ENCODE assay signal across 17 cellular contexts in genomic region chr20:62390306-62391164, GRCh38. TPM values are rescaled to one million over a fixed set of nuclear protein-coding genes. Genes with fewer than 3 reads are reported as not detected.
DNase-seq lines count a peak whose midpoint lies in the region; ATAC-seq and TF ChIP-seq lines count a peak whose summit lies in the region.
"Had no signal": no experiment of that assay in that cellular context is flagged by ENCODE, and none has a peak within 500 bp of the region (broad histone marks: within the 10 kb centered on the region; RNA-seq: fewer than 3 reads in every experiment).

No MANE protein-coding gene starts in this region.

- no peaks in the 10 kb centered on the region for H3K9me3 Mint-ChIP-seq in activated T-cell treated with anti-CD3 and anti-CD28 coated beads, Interleukin-2, amount 50 U/mL, for 24 hours
- H3K9me3 Mint-ChIP-seq in stimulated activated effector memory CD8-positive, alpha-beta T cell treated with anti-CD3 and anti-CD28 coated beads, Interleukin-12 subunit alpha, Interleukin-12 subunit beta, amount 100 ng/mL, for 72 hours: no peaks in the 10 kb centered on the region
- H3K9me3 Mint-ChIP-seq: T-helper 2 cell treated with Interferon-gamma antibody and Interleukin-4, amounts not matched to agents 5 μg/mL and 100 μg/mL, for 36 hours had no signal

- no peaks in the 10 kb centered on the region for H3K27me3 Mint-ChIP-seq in activated T-cell treated with anti-CD3 and anti-CD28 coated beads, Interleukin-2, amount 50 U/mL, for 24 hours

- H3K27ac ChIP-seq in dorsolateral prefrontal cortex (peak overlapping the region in 35 of 59 donors; percentile 1 to 86 (median 43)), mesenchymal stem cell (ENCODE audit: low read length, poor library complexity, severe bottlenecking) (no peak overlapping the region), sigmoid colon (no peak overlapping the region)
- H3K27ac ChIP-seq: brain microvascular endothelial cell, hepatocyte, skin epidermis, uterus had no signal

- H4K91ac ChIP-seq in mesenchymal stem cell (ENCODE audit: low read length): no peak overlapping the region

- no peak overlapping the region for H4K8ac ChIP-seq in mesenchymal stem cell (ENCODE audit: low read length)

- no peak for TF ChIP-seq EP300 in sigmoid colon (IDR thresholded peaks at IDR 0.05)

- no peak overlapping the region for H3K18ac ChIP-seq in mesenchymal stem cell (ENCODE audit: low read depth in 1 of 2, low read length in 2 of 2)

- H3K27me3 ChIP-seq in NT2/D1 (ENCODE audit: insufficient read depth, insufficient read length) (no peaks in the 10 kb centered on the region), dorsolateral prefrontal cortex (no peaks in the 10 kb centered on the region), mesenchymal stem cell (ENCODE audit: control insufficient read depth in 1 of 2, insufficient read depth in 1 of 2, low read length in 2 of 2) (no peaks in the 10 kb centered on the region), sigmoid colon (no peaks in the 10 kb centered on the region)
- H3K27me3 ChIP-seq: brain microvascular endothelial cell, hepatocyte, stomach, uterus had no signal

- no peaks in the 10 kb centered on the region for H3K9me3 ChIP-seq in NT2/D1 (ENCODE audit: insufficient read depth, low read length)
- no peaks in the 10 kb centered on the region for H3K9me3 ChIP-seq in mesenchymal stem cell (ENCODE audit: control insufficient read depth, low read length)
- H3K9me3 ChIP-seq in sigmoid colon: no peaks in the 10 kb centered on the region
- H3K9me3 ChIP-seq: stomach, uterus had no signal

- no peak overlapping the region for H2BK5ac ChIP-seq in mesenchymal stem cell (ENCODE audit: low read depth, low read length, poor library complexity, severe bottlenecking)

- H2BK12ac ChIP-seq in mesenchymal stem cell (ENCODE audit: low read length in 2 of 2): no peak overlapping the region

- no peak overlapping the region for H3K14ac ChIP-seq in mesenchymal stem cell (ENCODE audit: low read length in 2 of 2)

- H3K27ac Mint-ChIP-seq in activated T-cell treated with anti-CD3 and anti-CD28 coated beads, Interleukin-2, amount 50 U/mL, for 24 hours: peak overlapping the region; percentile 97
- H3K27ac Mint-ChIP-seq in stimulated activated effector memory CD8-positive, alpha-beta T cell treated with anti-CD3 and anti-CD28 coated beads, Interleukin-12 subunit alpha, Interleukin-12 subunit beta, amount 100 ng/mL, for 72 hours: peak overlapping the region; percentile 58
- H3K27ac Mint-ChIP-seq: T-helper 2 cell treated with Interferon-gamma antibody and Interleukin-4, amounts not matched to agents 5 μg/mL and 100 μg/mL, for 36 hours had no signal

- H2BK15ac ChIP-seq in mesenchymal stem cell (ENCODE audit: low read depth, poor library complexity, severe bottlenecking): no peak overlapping the region

- intact Hi-C loops in dorsolateral prefrontal cortex (cut with DNase I) (loop anchor here in 1 of 2 donors (10.0 kb wide), 1 partner anchor 386 kb away; no protein-coding TSS in a partner anchor), sigmoid colon (cut with DNase I) (no loop called here)

- TF ChIP-seq POLR2A in sigmoid colon (IDR thresholded peaks at IDR 0.05): no peak

- H2AFZ ChIP-seq in mesenchymal stem cell (ENCODE audit: low read depth, low read length): no peak overlapping the region
- H2AFZ ChIP-seq: hepatocyte had no signal

- WGBS in mesenchymal stem cell: 92% methylated on average over 25 of the region's 29 CpGs
- 86 to 89% methylated on average over 29 of the region's 29 CpGs for WGBS in sigmoid colon, 2 donors

- no peak overlapping the region for H3K4ac ChIP-seq in mesenchymal stem cell (ENCODE audit: low read depth in 1 of 2, low read length in 2 of 2)

- H3K4me1 Mint-ChIP-seq in activated T-cell treated with anti-CD3 and anti-CD28 coated beads, Interleukin-2, amount 50 U/mL, for 24 hours (ENCODE audit: low read depth): peaks cover 25% of the 10 kb centered on the region
- H3K4me1 Mint-ChIP-seq in stimulated activated effector memory CD8-positive, alpha-beta T cell treated with anti-CD3 and anti-CD28 coated beads, Interleukin-12 subunit alpha, Interleukin-12 subunit beta, amount 100 ng/mL, for 72 hours: peaks cover 33% of the 10 kb centered on the region

- H2AK5ac ChIP-seq in mesenchymal stem cell (ENCODE audit: low read length, severe bottlenecking): no peak overlapping the region

- H3K36me3 ChIP-seq in NT2/D1 (ENCODE audit: insufficient read depth, insufficient read length, low read length) (peaks cover 81% of the 10 kb centered on the region), mesenchymal stem cell (ENCODE audit: control insufficient read depth in 1 of 2, insufficient read depth in 2 of 2, low read depth in 1 of 2, low read length in 2 of 2) (peaks cover 54 to 78% of the 10 kb centered on the region in 2 experiments), sigmoid colon (peaks cover 0 to 66% (median 14%) of the 10 kb centered on the region in 4 donors)
- H3K36me3 ChIP-seq: uterus had no signal

- peaks cover 88% of the 10 kb centered on the region for H3K36me3 Mint-ChIP-seq in activated T-cell treated with anti-CD3 and anti-CD28 coated beads, Interleukin-2, amount 50 U/mL, for 24 hours (ENCODE audit: low read depth)
- peaks cover 55% of the 10 kb centered on the region for H3K36me3 Mint-ChIP-seq in stimulated activated effector memory CD8-positive, alpha-beta T cell treated with anti-CD3 and anti-CD28 coated beads, Interleukin-12 subunit alpha, Interleukin-12 subunit beta, amount 100 ng/mL, for 72 hours

- peaks cover 18% of the 10 kb centered on the region for H3K79me1 ChIP-seq in mesenchymal stem cell (replicated peaks; ENCODE audit: low read length, poor library complexity, severe bottlenecking)

- TF ChIP-seq CTCF in dorsolateral prefrontal cortex (IDR thresholded peaks at IDR 0.05 in 54 of 56, conservative IDR thresholded peaks at IDR 0.05 in 2 of 56; ENCODE audit: low read depth in 1 of 56, partially characterized antibody in 56 of 56) (no peak), sigmoid colon (IDR thresholded peaks at IDR 0.05) (no peak)

- H3K4me1 ChIP-seq in NT2/D1 (ENCODE audit: insufficient read depth, insufficient read length): no peaks in the 10 kb centered on the region
- peaks cover 23% of the 10 kb centered on the region for H3K4me1 ChIP-seq in mesenchymal stem cell (ENCODE audit: control insufficient read depth, insufficient read depth, low read depth, low read length)
- peaks cover 0 to 23% (median 21%) of the 10 kb centered on the region in 4 donors for H3K4me1 ChIP-seq in sigmoid colon

- H3K4me3 ChIP-seq in NT2/D1 (ENCODE audit: insufficient read length, low read depth): no peak overlapping the region
- no peak overlapping the region for H3K4me3 ChIP-seq in dorsolateral prefrontal cortex
- H3K4me3 ChIP-seq in mesenchymal stem cell (ENCODE audit: insufficient read depth in 1 of 2, low read depth in 1 of 2, low read length in 2 of 2): no peak overlapping the region
- no peak overlapping the region for H3K4me3 ChIP-seq in sigmoid colon
- H3K4me3 ChIP-seq: hepatocyte, skin epidermis, stomach, uterus had no signal

- H3K9ac ChIP-seq in NT2/D1 (ENCODE audit: insufficient read length, low read depth) (peak overlapping the region; percentile 16), mesenchymal stem cell (ENCODE audit: low read length) (no peak overlapping the region)

- DNase-seq in activated T-cell treated with anti-CD3 and anti-CD28 coated beads, Interleukin-2, amount 50 U/mL, for 24 hours: no peak
- DNase-seq in activated T-cell treated with anti-CD3 and anti-CD28 coated beads, Interleukin-2, amount 50 U/mL, for 1 hour: no peak
- DNase-seq in NT2/D1 (ENCODE audit: low read depth, low spot score) (no peak), dorsolateral prefrontal cortex (peak in 6 of 10 donors; percentile 61 to 82 (median 76)), NCI-H446 treated with DMSO at 0.1 percent for 48 hours (lab: John Stamatoyannopoulos, UW) (no peak), mesenchymal stem cell (no peak), sigmoid colon (no peak)
- no peak for DNase-seq in stimulated activated effector memory CD8-positive, alpha-beta T cell treated with anti-CD3 and anti-CD28 coated beads, Interleukin-12 subunit alpha, Interleukin-12 subunit beta, amount 100 ng/mL, for 72 hours (ENCODE audit: low spot score in 2 of 2)
- DNase-seq: activated CD4-positive, alpha-beta T cell treated with anti-CD3 and anti-CD28 coated beads, Interleukin-2, amount 50 U/mL, for 1 hour; brain microvascular endothelial cell; kidney glomerular epithelial cell; nucleus accumbens; uterus had no signal

- H3K23ac ChIP-seq in mesenchymal stem cell (ENCODE audit: low read length in 2 of 2): no peak overlapping the region

- H2BK120ac ChIP-seq in mesenchymal stem cell (ENCODE audit: low read depth, low read length): no peak overlapping the region

- no peak overlapping the region for H3K4me2 ChIP-seq in mesenchymal stem cell (ENCODE audit: low read length, poor library complexity, severe bottlenecking)
- H3K4me2 ChIP-seq: hepatocyte had no signal

- ATAC-seq in stimulated activated effector memory CD8-positive, alpha-beta T cell treated with anti-CD3 and anti-CD28 coated beads, Interleukin-12 subunit alpha, Interleukin-12 subunit beta, amount 100 ng/mL, for 72 hours: no peak

- H3K4me3 Mint-ChIP-seq in activated T-cell treated with anti-CD3 and anti-CD28 coated beads, Interleukin-2, amount 50 U/mL, for 24 hours: peak overlapping the region; percentile 31
- H3K4me3 Mint-ChIP-seq in stimulated activated effector memory CD8-positive, alpha-beta T cell treated with anti-CD3 and anti-CD28 coated beads, Interleukin-12 subunit alpha, Interleukin-12 subunit beta, amount 100 ng/mL, for 72 hours: no peak overlapping the region
- H3K4me3 Mint-ChIP-seq: T-helper 2 cell treated with Interferon-gamma antibody and Interleukin-4, amounts not matched to agents 5 μg/mL and 100 μg/mL, for 36 hours had no signal

RNA-seq across cellular contexts. Expression of gene RPS21, which starts 3.6 kb away (rescaled TPM):
- total RNA-seq in dorsolateral prefrontal cortex (100 to 1,000 TPM; 411 to 983 (median 581) TPM), sigmoid colon (1,000 to 10,000 TPM; 2,383 to 8,235 (median 5,456) TPM)
- polyA plus RNA-seq in mesenchymal stem cell (2013, experiment 1 of 2): 2,383 TPM
- 2,319 TPM for polyA plus RNA-seq in mesenchymal stem cell (2013, experiment 2 of 2)
- 1,000 to 10,000 TPM; 2,794 to 6,260 (median 4,441) TPM for polyA plus RNA-seq in sigmoid colon

RNA-seq across cellular contexts. Expression of gene CABLES2, which starts 16.6 kb away (rescaled TPM):
- total RNA-seq in dorsolateral prefrontal cortex (10 to 100 TPM in 99 of 120 experiments, 1 to 10 TPM in 21; 7.0 to 18.7 (median 11.9) TPM), sigmoid colon (1 to 10 TPM; 1.8 to 6.5 (median 4.2) TPM)
- 5.4 TPM for polyA plus RNA-seq in mesenchymal stem cell (2013, experiment 1 of 2)
- 5.4 TPM for polyA plus RNA-seq in mesenchymal stem cell (2013, experiment 2 of 2)
- polyA plus RNA-seq in sigmoid colon: 1 to 10 TPM; 3.5 to 6.9 (median 3.6) TPM

RNA-seq across cellular contexts. Expression of gene LAMA5, which starts 23.4 kb away (rescaled TPM):
- total RNA-seq in dorsolateral prefrontal cortex (100 to 1,000 TPM in 30 of 120 experiments, 10 to 100 TPM in 90; 31.1 to 179 (median 80.7) TPM), sigmoid colon (100 to 1,000 TPM in 3 of 4 donors, 10 to 100 TPM in 1; 53.5 to 409 (median 134) TPM)
- 70.0 TPM for polyA plus RNA-seq in mesenchymal stem cell (2013, experiment 1 of 2)
- 65.1 TPM for polyA plus RNA-seq in mesenchymal stem cell (2013, experiment 2 of 2)
- polyA plus RNA-seq in sigmoid colon: 10 to 100 TPM in 1 of 3 donors, 1 to 10 TPM in 2; 1.8 to 56.5 (median 3.2) TPM

RNA-seq across cellular contexts. Expression of gene RBBP8NL, which starts 36.8 kb away (rescaled TPM):
- 1 to 10 TPM in 4 of 120 experiments, under 1 TPM in 56, not detected in 60; 0.14 to 1.7 (median 0.29) TPM for total RNA-seq in dorsolateral prefrontal cortex
- not detected for polyA plus RNA-seq in mesenchymal stem cell (2013, experiment 1 of 2)
- polyA plus RNA-seq in mesenchymal stem cell (2013, experiment 2 of 2): not detected
- not detected for total RNA-seq in sigmoid colon
- 10 to 100 TPM in 1 of 3 donors, 1 to 10 TPM in 2; 4.2 to 12.5 (median 5.4) TPM for polyA plus RNA-seq in sigmoid colon

Comparison
In these comparisons a context has a peak if more than half of its experiments do, and no peak if none do; other contexts are left out.
1. DNase-seq: peak in dorsolateral prefrontal cortex (6 of 10); none in activated T-cell treated with anti-CD3 and anti-CD28 coated beads, Interleukin-2, amount 50 U/mL, for 24 hours (single experiment), activated T-cell treated with anti-CD3 and anti-CD28 coated beads, Interleukin-2, amount 50 U/mL, for 1 hour (single experiment), NT2/D1 (single experiment), stimulated activated effector memory CD8-positive, alpha-beta T cell treated with anti-CD3 and anti-CD28 coated beads, Interleukin-12 subunit alpha, Interleukin-12 subunit beta, amount 100 ng/mL, for 72 hours (0 of 2), NCI-H446 treated with DMSO at 0.1 percent for 48 hours (single experiment), mesenchymal stem cell (single experiment) and sigmoid colon (single experiment).
2. H3K27ac ChIP-seq: peak in dorsolateral prefrontal cortex (35 of 59); none in mesenchymal stem cell (single experiment) and sigmoid colon (0 of 4).